ENCODE assay signal across 11 cellular contexts in the genomic region with DNA sequence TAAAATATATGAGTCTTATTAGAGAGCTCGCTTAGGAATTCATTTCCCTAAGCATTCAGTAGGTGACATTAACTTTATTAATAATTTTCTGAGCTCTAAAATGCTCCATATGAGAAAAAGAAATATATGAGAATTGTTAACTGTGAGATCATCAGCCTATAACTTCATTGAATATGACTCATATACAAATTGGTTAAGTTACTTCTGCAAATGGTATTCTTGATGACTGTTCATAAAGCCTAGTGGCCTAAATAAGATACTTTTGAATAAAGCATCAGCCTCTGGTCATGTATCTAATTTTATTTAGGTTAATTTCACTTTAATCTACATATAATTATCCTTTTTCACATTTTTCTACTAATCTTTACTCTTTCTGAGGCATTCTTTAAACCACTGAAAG.
"Had no signal": no experiment of that assay in that cellular context is flagged by ENCODE, and none has a peak within 500 bp of the region (broad histone marks: within the 10 kb centered on the region; RNA-seq: fewer than 3 reads in every experiment).

No MANE protein-coding gene starts in this region.

- H3K4me3 ChIP-seq: coronary artery had no signal

- DNase-seq: activated CD4-positive, alpha-beta T cell treated with anti-CD3 and anti-CD28 coated beads, Interleukin-2, amount 50 U/mL, for 4 hours; activated CD4-positive, CD25-positive, alpha-beta regulatory T cell treated with anti-CD3 and anti-CD28 coated beads, Interleukin-2, amount 50 U/mL, for 72 hours; activated CD8-positive, alpha-beta memory T cell treated with anti-CD3 and anti-CD28 coated beads, Interleukin-2, amount 10 ng/mL, durations not matched to agents 7 days and 5 days; activated naive CD4-positive, alpha-beta T cell treated with anti-CD3 and anti-CD28 coated beads, Interleukin-2, amount 10 ng/mL, durations not matched to agents 7 days and 5 days; activated T-cell treated with anti-CD3 and anti-CD28 coated beads, Interleukin-2, amount 50 U/mL, for 1 hour; central memory CD4-positive, alpha-beta T cell; foreskin melanocyte; nucleus accumbens; right cardiac atrium had no signal

- FAIRE-seq: urothelium cell line had no signal

- ATAC-seq: activated CD8-positive, alpha-beta memory T cell treated with anti-CD3 and anti-CD28 coated beads, Interleukin-2, amount 10 ng/mL, durations not matched to agents 7 days and 5 days; right cardiac atrium had no signal

- H3K27ac ChIP-seq: coronary artery had no signal
